Comparison of ENCODE assay signal across 8 cellular contexts in genomic region chr14:52951730-52952481, GRCh38. TPM values are rescaled to one million over a fixed set of nuclear protein-coding genes. Genes with fewer than 3 reads are reported as not detected.
A peak's percentile ranks its signal among the peaks of the same experiment; 100 is the strongest.
DNase-seq lines count a peak whose midpoint lies in the region; ATAC-seq, FAIRE-seq and TF ChIP-seq lines count a peak whose summit lies in the region.

No MANE protein-coding gene starts in this region.

- TF ChIP-seq POLR2A in right lobe of liver (IDR thresholded peaks at IDR 0.05), result no peak
- no peak for TF ChIP-seq POLR2A in testis (IDR thresholded peaks at IDR 0.05)

- TF ChIP-seq CTCF in dorsolateral prefrontal cortex (IDR thresholded peaks at IDR 0.05 in 54 of 56, conservative IDR thresholded peaks at IDR 0.05 in 2 of 56; ENCODE audit: low read depth in 1 of 56, partially characterized antibody in 56 of 56) (peak in 36 of 56 donors; percentile 11 to 59 (median 37)), right lobe of liver (IDR thresholded peaks at IDR 0.05) (peak; percentile 19 to 38 (median 32)), testis (IDR thresholded peaks at IDR 0.05) (peak in 1 of 3 experiments; percentile 19)

- peaks cover 13% of the 10 kb centered on the region for H3K4me1 ChIP-seq in SJCRH30
- peaks cover 0 to 21% (median 9%) of the 10 kb centered on the region in 4 donors for H3K4me1 ChIP-seq in right lobe of liver
- H3K4me1 ChIP-seq in testis, result peaks cover 14% of the 10 kb centered on the region
- peaks cover 0 to 2% of the 10 kb centered on the region in 2 donors for H3K4me1 ChIP-seq in small intestine (ENCODE audit: control insufficient read depth in 2 of 2, insufficient read depth in 1 of 2, low read depth in 1 of 2, low read length in 1 of 2)

- DNase-seq in CD1c-positive myeloid dendritic cell (ENCODE audit: extremely low spot score) (peak; percentile 9), H7 (peak; percentile 60), SJCRH30 (peak; percentile 61 to 66), dorsolateral prefrontal cortex (peak in 7 of 10 donors; percentile 31 to 61 (median 39)), right lobe of liver (peak in 2 of 3 donors; percentile 25 to 58), testis (peak; percentile 69), small intestine (no peak)

- H3K27ac ChIP-seq in SJCRH30 (peak overlapping the region; percentile 96), dorsolateral prefrontal cortex (peak overlapping the region; percentile 87 to 99 (median 97)), right lobe of liver (peak overlapping the region; percentile 92 to 98 (median 96)), testis (peak overlapping the region; percentile 93 to 99), small intestine (ENCODE audit: low read depth in 1 of 2, low read length in 1 of 2) (peak overlapping the region in 1 of 2 donors; percentile 95)

- 7% methylated on average over 14 of the region's 14 CpGs for whole genome bisulfite sequencing in right lobe of liver (ENCODE audit: insufficient coverage, low coverage, low lambda C conversion rate, missing lambda C conversion rate)
- 2% methylated on average over 14 of the region's 14 CpGs for WGBS in testis, 2 donors
- WGBS in small intestine, 3 donors, result 3 to 13% (median 6%) methylated on average over 14 of the region's 14 CpGs

- H3K4me3 ChIP-seq in H7 (ENCODE audit: insufficient read depth, low read depth, low read length) (peak overlapping the region; percentile 81), SJCRH30 (peak overlapping the region; percentile 100), dorsolateral prefrontal cortex (peak overlapping the region; percentile 57 to 98 (median 88)), right lobe of liver (peak overlapping the region; percentile 66 to 76 (median 71)), testis (peak overlapping the region; percentile 90 to 95), small intestine (ENCODE audit: low read depth in 1 of 2, low read length in 2 of 2) (peak overlapping the region in 1 of 2 donors; percentile 78)

- peaks cover 3% of the 10 kb centered on the region for H3K36me3 ChIP-seq in H7 (replicated peaks; ENCODE audit: control insufficient read depth, insufficient read depth, low read length)
- 0 out of 2 replicates have a peak, but pooled peaks cover 3% of the 10 kb centered on the region for H3K36me3 ChIP-seq in SJCRH30
- peaks cover 0 to 2% (median 0%) of the 10 kb centered on the region in 4 donors for H3K36me3 ChIP-seq in right lobe of liver
- no peaks in the 10 kb centered on the region for H3K36me3 ChIP-seq in testis (ENCODE audit: low read depth, missing control alignments)
- H3K36me3 ChIP-seq in small intestine (ENCODE audit: control insufficient read depth in 2 of 2, insufficient read depth in 2 of 2, low read length in 2 of 2), result no peaks in the 10 kb centered on the region

- H3K9me3 ChIP-seq in SJCRH30 (replicated peaks), result no peaks in the 10 kb centered on the region
- no peaks in the 10 kb centered on the region for H3K9me3 ChIP-seq in right lobe of liver
- H3K9me3 ChIP-seq in testis, result no peaks in the 10 kb centered on the region
- no peaks in the 10 kb centered on the region for H3K9me3 ChIP-seq in small intestine (ENCODE audit: control insufficient read depth, low read depth)

- intact Hi-C loops in dorsolateral prefrontal cortex (cut with DNase I) (loop anchor here (5.0 to 10.0 kb wide), 6 partner anchors 100 to 397 kb away; partner anchors contain the start of genes DDHD1 (in 1 of the 2), GPR137C (in 1 of the 2) and TXNDC16 (in 1 of the 2)), right lobe of liver (cut with DNase I) (loop anchor here in 1 of 2 donors (10.0 kb wide), 1 partner anchor 127 kb away; no protein-coding TSS in a partner anchor), testis (cut with DNase I; ENCODE audit: low total_unique reads) (no loop called here)

- ATAC-seq in right lobe of liver, result peak; percentile 44 to 59 (median 48)
- no peak for ATAC-seq in GM21825 (IDR thresholded peaks at IDR 0.05; ENCODE audit: unreplicated experiment)

- no peak for FAIRE-seq in small intestine (lab: Jason Lieb, UNC)

- H3K27me3 ChIP-seq in H7 (ENCODE audit: control insufficient read depth, insufficient read depth, low read length), result no peaks in the 10 kb centered on the region
- H3K27me3 ChIP-seq in SJCRH30, result no peaks in the 10 kb centered on the region
- H3K27me3 ChIP-seq in dorsolateral prefrontal cortex, result no peaks in the 10 kb centered on the region
- no peaks in the 10 kb centered on the region for H3K27me3 ChIP-seq in right lobe of liver
- no peaks in the 10 kb centered on the region for H3K27me3 ChIP-seq in testis
- peaks cover 2 to 13% of the 10 kb centered on the region in 2 donors for H3K27me3 ChIP-seq in small intestine (ENCODE audit: control insufficient read depth in 2 of 2, insufficient read depth in 2 of 2, low read length in 2 of 2)

RNA-seq across cellular contexts. Expression of gene FERMT2, which starts 1.1 kb away (rescaled TPM):
- 148 and 150 TPM in 2 replicates for total RNA-seq in H7 (2014; rRNA removed; shearing (Covaris generic))
- total RNA-seq in SJCRH30 (2014; rRNA removed; shearing (Covaris generic)), result 62.5 and 65.3 TPM in 2 replicates
- total RNA-seq in dorsolateral prefrontal cortex (100 to 1,000 TPM in 8 of 120 experiments, 10 to 100 TPM in 112; 42.2 to 137 (median 70.3) TPM), right lobe of liver (10 to 100 TPM; 40.4 to 64.5 (median 53.3) TPM), testis (10 to 100 TPM; 36.8 to 45.7 TPM)
- polyA plus RNA-seq in testis (ENCODE audit: insufficient read depth, low read depth, low replicate concordance) (37.6 TPM), small intestine (10 to 100 TPM in 1 of 3 donors, 1 to 10 TPM in 1, under 1 TPM in 1; 0.89 to 18.5 (median 4.6) TPM)
